Comparison of ENCODE assay signal across 23 cellular contexts in the genomic region with DNA sequence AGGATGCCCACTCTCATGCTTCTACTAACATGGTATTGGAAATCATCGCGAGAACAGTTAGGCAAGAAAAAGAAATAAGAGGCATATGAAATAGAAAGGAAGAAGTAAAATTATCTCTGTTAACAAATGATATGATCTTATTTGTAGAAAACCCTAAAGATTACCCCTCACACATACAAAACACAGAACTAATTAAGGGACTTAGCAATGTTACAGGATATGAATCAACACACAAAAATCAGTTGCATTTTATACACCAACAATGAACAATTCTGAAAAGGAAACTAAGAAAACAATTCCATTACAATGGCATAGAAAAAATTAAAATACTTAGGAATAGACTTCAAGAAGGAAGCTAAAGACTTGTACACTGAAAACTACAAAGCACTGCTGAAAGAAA. TPM values are rescaled to one million over a fixed set of nuclear protein-coding genes. Genes with fewer than 3 reads are reported as not detected.
"Had no signal": no experiment of that assay in that cellular context is flagged by ENCODE, and none has a peak within 500 bp of the region (broad histone marks: within the 10 kb centered on the region; RNA-seq: fewer than 3 reads in every experiment).

No MANE protein-coding gene starts in this region.

- H3K9me3 ChIP-seq: neutrophil, pancreas, right lobe of liver, tibial nerve had no signal

- ATAC-seq: left ventricle myocardium superior; pancreas; right lobe of liver; stimulated activated effector memory CD8-positive, alpha-beta T cell treated with anti-CD3 and anti-CD28 coated beads, Interleukin-12 subunit alpha, Interleukin-12 subunit beta, amount 100 ng/mL, for 72 hours; stimulated activated naive CD8-positive, alpha-beta T cell treated with anti-CD3 and anti-CD28 coated beads, Interleukin-15, amount 100 ng/mL, for 72 hours had no signal

- FAIRE-seq: pancreas had no signal

- H3K36me3 ChIP-seq: pancreas, right lobe of liver had no signal

- H3K4me3 Mint-ChIP-seq: activated CD4-positive, alpha-beta memory T cell treated with anti-CD3 and anti-CD28 coated beads for 36 hours; activated naive CD8-positive, alpha-beta T cell treated with anti-CD3 and anti-CD28 coated beads, Interleukin-2, amount 10 ng/mL, durations not matched to agents 7 days and 5 days; immature natural killer cell; memory B cell; nephron; stimulated activated effector memory CD8-positive, alpha-beta T cell treated with anti-CD3 and anti-CD28 coated beads, Interleukin-12 subunit alpha, Interleukin-12 subunit beta, amount 100 ng/mL, for 72 hours; stimulated activated naive CD8-positive, alpha-beta T cell treated with anti-CD3 and anti-CD28 coated beads, Interleukin-15, amount 100 ng/mL, for 72 hours had no signal

- H3K4me3 ChIP-seq: pancreas, right lobe of liver, skin epidermis, tibial nerve had no signal

- H3K9me3 Mint-ChIP-seq: activated CD4-positive, alpha-beta memory T cell treated with anti-CD3 and anti-CD28 coated beads for 36 hours; activated naive CD8-positive, alpha-beta T cell treated with anti-CD3 and anti-CD28 coated beads, Interleukin-2, amount 10 ng/mL, durations not matched to agents 7 days and 5 days; nephron; stimulated activated effector memory CD8-positive, alpha-beta T cell treated with anti-CD3 and anti-CD28 coated beads, Interleukin-12 subunit alpha, Interleukin-12 subunit beta, amount 100 ng/mL, for 72 hours; stimulated activated naive CD8-positive, alpha-beta T cell treated with anti-CD3 and anti-CD28 coated beads, Interleukin-15, amount 100 ng/mL, for 72 hours had no signal

- DNase-seq: activated CD4-positive, alpha-beta memory T cell treated with anti-CD3 and anti-CD28 coated beads for 36 hours; activated CD4-positive, alpha-beta T cell treated with anti-CD3 and anti-CD28 coated beads for 48 hours; activated naive CD4-positive, alpha-beta T cell treated with Interleukin-2 at 50 U/mL for 16 hours; activated naive CD8-positive, alpha-beta T cell treated with anti-CD3 and anti-CD28 coated beads, Interleukin-2, amount 10 ng/mL, durations not matched to agents 7 days and 5 days; activated T-cell treated with anti-CD3 and anti-CD28 coated beads, Interleukin-2, amount 50 U/mL, for 48 hours; amniotic stem cell; effector CD4-positive, alpha-beta T cell; foreskin melanocyte; immature natural killer cell; kidney glomerular epithelial cell; left ventricle myocardium superior; pancreas; right lobe of liver; stimulated activated CD4-positive, alpha-beta T cell treated with anti-CD3 and anti-CD28 coated beads, Interleukin-2, amount 100 ng/mL, for 24 hours; stimulated activated naive CD8-positive, alpha-beta T cell treated with anti-CD3 and anti-CD28 coated beads, Interleukin-15, amount 100 ng/mL, for 72 hours had no signal

- H3K27me3 Mint-ChIP-seq: stimulated activated naive CD8-positive, alpha-beta T cell treated with anti-CD3 and anti-CD28 coated beads, Interleukin-15, amount 100 ng/mL, for 72 hours had no signal

- H3K27ac ChIP-seq: neutrophil, pancreas, right lobe of liver, tibial nerve had no signal

- H3K36me3 Mint-ChIP-seq: activated CD4-positive, alpha-beta memory T cell treated with anti-CD3 and anti-CD28 coated beads for 36 hours; activated naive CD8-positive, alpha-beta T cell treated with anti-CD3 and anti-CD28 coated beads, Interleukin-2, amount 10 ng/mL, durations not matched to agents 7 days and 5 days; immature natural killer cell; memory B cell; stimulated activated effector memory CD8-positive, alpha-beta T cell treated with anti-CD3 and anti-CD28 coated beads, Interleukin-12 subunit alpha, Interleukin-12 subunit beta, amount 100 ng/mL, for 72 hours had no signal

- H3K4me1 ChIP-seq: right lobe of liver had no signal

- H3K27me3 ChIP-seq: neutrophil, pancreas, right lobe of liver, tibial nerve had no signal

- H3K4me1 Mint-ChIP-seq: activated naive CD8-positive, alpha-beta T cell treated with anti-CD3 and anti-CD28 coated beads, Interleukin-2, amount 10 ng/mL, durations not matched to agents 7 days and 5 days; immature natural killer cell; memory B cell; stimulated activated effector memory CD8-positive, alpha-beta T cell treated with anti-CD3 and anti-CD28 coated beads, Interleukin-12 subunit alpha, Interleukin-12 subunit beta, amount 100 ng/mL, for 72 hours; stimulated activated naive CD8-positive, alpha-beta T cell treated with anti-CD3 and anti-CD28 coated beads, Interleukin-15, amount 100 ng/mL, for 72 hours had no signal

- H3K27ac Mint-ChIP-seq: activated CD4-positive, alpha-beta memory T cell treated with anti-CD3 and anti-CD28 coated beads for 36 hours; activated naive CD8-positive, alpha-beta T cell treated with anti-CD3 and anti-CD28 coated beads, Interleukin-2, amount 10 ng/mL, durations not matched to agents 7 days and 5 days; immature natural killer cell; memory B cell; nephron; stimulated activated effector memory CD8-positive, alpha-beta T cell treated with anti-CD3 and anti-CD28 coated beads, Interleukin-12 subunit alpha, Interleukin-12 subunit beta, amount 100 ng/mL, for 72 hours; stimulated activated naive CD8-positive, alpha-beta T cell treated with anti-CD3 and anti-CD28 coated beads, Interleukin-15, amount 100 ng/mL, for 72 hours had no signal

RNA-seq across cellular contexts. Expression of a gene that starts 2.7 kb away (rescaled TPM):
- total RNA-seq: activated CD4-positive, alpha-beta memory T cell treated with anti-CD3 and anti-CD28 coated beads for 36 hours; activated naive CD8-positive, alpha-beta T cell treated with anti-CD3 and anti-CD28 coated beads, Interleukin-2, amount 10 ng/mL, durations not matched to agents 7 days and 5 days; epithelial cell of proximal tubule; left ventricle myocardium superior had no signal
- polyA plus RNA-seq: fibroblast of lung, immature natural killer cell, pancreas had no signal
